Comparison of ENCODE assay signal across 8 cellular contexts in the genomic region with DNA sequence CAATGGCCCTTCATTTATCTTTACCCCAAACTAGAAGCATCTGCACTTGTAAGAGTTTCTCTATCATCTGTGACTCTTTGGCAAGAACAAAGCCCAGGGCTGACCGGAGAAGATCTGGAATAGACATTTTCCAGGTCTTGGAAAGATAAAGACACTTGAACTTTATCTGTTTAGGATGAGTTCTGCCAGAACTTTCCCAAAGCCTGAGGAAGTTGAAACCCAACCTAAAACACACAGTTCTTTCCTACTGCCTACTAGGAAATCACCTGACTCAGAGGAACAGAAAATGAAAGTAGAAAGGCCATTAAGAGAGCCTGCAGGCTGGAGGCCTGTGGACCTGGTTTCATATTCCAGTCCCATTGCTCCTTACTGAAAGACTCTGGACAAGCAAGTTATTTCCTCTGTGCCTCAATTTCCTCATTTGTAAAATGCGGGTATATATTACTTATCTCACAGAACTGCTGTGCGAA. TPM values are rescaled to one million over a fixed set of nuclear protein-coding genes. Genes with fewer than 3 reads are reported as not detected.
A peak's percentile ranks its signal among the peaks of the same experiment; 100 is the strongest.
DNase-seq lines count a peak whose midpoint lies in the region; ATAC-seq, FAIRE-seq and TF ChIP-seq lines count a peak whose summit lies in the region.

No MANE protein-coding gene starts in this region.

- peak; percentile 17 to 79 (median 42) for DNase-seq in CD4-positive, CD25-positive, alpha-beta regulatory T cell
- DNase-seq in brain microvascular endothelial cell (peak; percentile 20), HK-2 (ENCODE audit: unreplicated experiment) (no peak)
- DNase-seq in stimulated activated naive B cell treated with anti-CD40 and anti-IgM and Interleukin-4, amounts not matched to agents 10 μg/mL and 1 μg/mL and 100 μg/mL, for 72 hours, result no peak

- no peaks in the 10 kb centered on the region for H3K9me2 ChIP-seq in OCI-LY1 (ENCODE audit: low read depth, low read length)

- H4K20me1 ChIP-seq in OCI-LY1 (ENCODE audit: insufficient read depth, low read length), result no peaks in the 10 kb centered on the region

- peak overlapping the region; percentile 96 to 98 (median 96) for H3K4me3 Mint-ChIP-seq in CD4-positive, CD25-positive, alpha-beta regulatory T cell
- H3K4me3 Mint-ChIP-seq in stimulated activated naive B cell treated with anti-CD40 and anti-IgM and Interleukin-4, amounts not matched to agents 10 μg/mL and 1 μg/mL and 100 μg/mL, for 72 hours, result peak overlapping the region; percentile 91 to 100

- peaks cover 11% of the 10 kb centered on the region for H3K36me3 ChIP-seq in CD4-positive, CD25-positive, alpha-beta regulatory T cell (ENCODE audit: control insufficient read depth, insufficient read depth, low read length)
- H3K36me3 ChIP-seq in OCI-LY1 (ENCODE audit: insufficient read depth, low read length), result no peaks in the 10 kb centered on the region
- no peaks in the 10 kb centered on the region for H3K36me3 ChIP-seq in brain microvascular endothelial cell (replicated peaks)

- no peaks in the 10 kb centered on the region for H3K79me2 ChIP-seq in OCI-LY1 (ENCODE audit: insufficient read depth, low read length)

- peak overlapping the region; percentile 86 for H3K27ac ChIP-seq in CD4-positive, CD25-positive, alpha-beta regulatory T cell (ENCODE audit: insufficient read depth, low read length, poor library complexity, severe bottlenecking)
- H3K27ac ChIP-seq in OCI-LY1 (ENCODE audit: low read depth, low read length, poor library complexity, severe bottlenecking) (peak overlapping the region; percentile 56), brain microvascular endothelial cell (no peak overlapping the region)

- H3F3A ChIP-seq in OCI-LY1 (ENCODE audit: insufficient read depth, low read length), result no peaks in the 10 kb centered on the region

- peak overlapping the region; percentile 96 for H3K4me2 ChIP-seq in OCI-LY1 (ENCODE audit: low read length)

- H3K4me1 ChIP-seq in CD4-positive, CD25-positive, alpha-beta regulatory T cell (ENCODE audit: control insufficient read depth, insufficient read depth, low read length, poor library complexity, severe bottlenecking), result peaks cover 47% of the 10 kb centered on the region
- H3K4me1 ChIP-seq in OCI-LY1 (ENCODE audit: insufficient read depth, low read length, severe bottlenecking), result peaks cover 16% of the 10 kb centered on the region

- ATAC-seq in CD4-positive, CD25-positive, alpha-beta regulatory T cell (ENCODE audit: low read depth in 2 of 2), result peak; percentile 33 to 41
- ATAC-seq in GM18907 (IDR thresholded peaks at IDR 0.05; ENCODE audit: unreplicated experiment), result peak; percentile 73
- ATAC-seq in HG03066 (IDR thresholded peaks at IDR 0.05; ENCODE audit: low read depth, unreplicated experiment), result peak; percentile 55
- peak; percentile 44 to 47 for ATAC-seq in stimulated activated naive B cell treated with anti-CD40 and anti-IgM and Interleukin-4, amounts not matched to agents 10 μg/mL and 1 μg/mL and 100 μg/mL, for 72 hours (replicated peaks)

- peaks cover 16% of the 10 kb centered on the region for H3K36me3 Mint-ChIP-seq in CD4-positive, CD25-positive, alpha-beta regulatory T cell
- peaks cover 9 to 16% of the 10 kb centered on the region in 2 donors for H3K36me3 Mint-ChIP-seq in stimulated activated naive B cell treated with anti-CD40 and anti-IgM and Interleukin-4, amounts not matched to agents 10 μg/mL and 1 μg/mL and 100 μg/mL, for 72 hours

- H3K9ac ChIP-seq in OCI-LY1 (ENCODE audit: low read length), result peak overlapping the region; percentile 96

- H3K4me3 ChIP-seq in CD4-positive, CD25-positive, alpha-beta regulatory T cell (ENCODE audit: low read depth, low read length), result peak overlapping the region; percentile 98
- H3K4me3 ChIP-seq in OCI-LY1 (ENCODE audit: low read depth, low read length, poor library complexity, severe bottlenecking) (peak overlapping the region; percentile 99), brain microvascular endothelial cell (ENCODE audit: low read depth, low read length) (no peak overlapping the region)

- peak overlapping the region; percentile 96 to 98 (median 97) for H3K27ac Mint-ChIP-seq in CD4-positive, CD25-positive, alpha-beta regulatory T cell
- H3K27ac Mint-ChIP-seq in stimulated activated naive B cell treated with anti-CD40 and anti-IgM and Interleukin-4, amounts not matched to agents 10 μg/mL and 1 μg/mL and 100 μg/mL, for 72 hours, result peak overlapping the region; percentile 96

- no peak for TF ChIP-seq CTCF in OCI-LY1 (IDR thresholded peaks at IDR 0.05; ENCODE audit: low read length)
- no peak for TF ChIP-seq CTCF in brain microvascular endothelial cell (IDR thresholded peaks at IDR 0.05; ENCODE audit: low read depth, low read length, missing control alignments)

- H3K27me3 Mint-ChIP-seq in CD4-positive, CD25-positive, alpha-beta regulatory T cell, result no peaks in the 10 kb centered on the region
- H3K27me3 Mint-ChIP-seq in stimulated activated naive B cell treated with anti-CD40 and anti-IgM and Interleukin-4, amounts not matched to agents 10 μg/mL and 1 μg/mL and 100 μg/mL, for 72 hours, result no peaks in the 10 kb centered on the region

- no peaks in the 10 kb centered on the region for H3K9me3 ChIP-seq in CD4-positive, CD25-positive, alpha-beta regulatory T cell (ENCODE audit: control insufficient read depth in 2 of 2, low read length in 2 of 2)
- H3K9me3 ChIP-seq in OCI-LY1 (ENCODE audit: low read length), result no peaks in the 10 kb centered on the region

- peak; percentile 47 for FAIRE-seq in islet of Langerhans (lab: Jason Lieb, UNC)

- H2AFZ ChIP-seq in OCI-LY1 (ENCODE audit: low read length), result no peak overlapping the region

- H3K27me3 ChIP-seq in CD4-positive, CD25-positive, alpha-beta regulatory T cell (ENCODE audit: control insufficient read depth, insufficient read depth, low read length), result no peaks in the 10 kb centered on the region
- H3K27me3 ChIP-seq in OCI-LY1 (ENCODE audit: insufficient read depth, low read length) (no peaks in the 10 kb centered on the region), brain microvascular endothelial cell (replicated peaks) (no peaks in the 10 kb centered on the region)

- peaks cover 11 to 70% (median 49%) of the 10 kb centered on the region in 4 donors for H3K4me1 Mint-ChIP-seq in CD4-positive, CD25-positive, alpha-beta regulatory T cell
- peaks cover 26 to 67% of the 10 kb centered on the region in 2 donors for H3K4me1 Mint-ChIP-seq in stimulated activated naive B cell treated with anti-CD40 and anti-IgM and Interleukin-4, amounts not matched to agents 10 μg/mL and 1 μg/mL and 100 μg/mL, for 72 hours

- H3K9me3 Mint-ChIP-seq in CD4-positive, CD25-positive, alpha-beta regulatory T cell, result peaks cover 0 to 1% (median 0%) of the 10 kb centered on the region in 7 donors
- no peaks in the 10 kb centered on the region for H3K9me3 Mint-ChIP-seq in stimulated activated naive B cell treated with anti-CD40 and anti-IgM and Interleukin-4, amounts not matched to agents 10 μg/mL and 1 μg/mL and 100 μg/mL, for 72 hours

- in situ Hi-C loops in brain microvascular endothelial cell (cut with HindIII; ENCODE audit: low pct_ligation_motif_present, low sequenced_read_pairs), result loop anchor here (10.0 kb wide), 1 partner anchor 79 kb away; a partner anchor contains a TSS

RNA-seq across cellular contexts. Expression of a gene that starts 1.4 kb away (rescaled TPM):
- total RNA-seq in CD4-positive, CD25-positive, alpha-beta regulatory T cell, result 103 TPM
- polyA plus RNA-seq in CD4-positive, CD25-positive, alpha-beta regulatory T cell, result 100 to 1,000 TPM; 277 to 406 (median 320) TPM

RNA-seq across cellular contexts. Expression of a gene that starts 28.7 kb away (rescaled TPM):
- not detected for total RNA-seq in CD4-positive, CD25-positive, alpha-beta regulatory T cell
- polyA plus RNA-seq in CD4-positive, CD25-positive, alpha-beta regulatory T cell, result under 1 TPM in 2 of 4 donors, not detected in 2; 0.21 to 0.36 TPM

RNA-seq across cellular contexts. Expression of a gene that starts 31.4 kb away (rescaled TPM):
- 1.1 TPM for total RNA-seq in CD4-positive, CD25-positive, alpha-beta regulatory T cell
- polyA plus RNA-seq in CD4-positive, CD25-positive, alpha-beta regulatory T cell, result not detected

RNA-seq across cellular contexts. Expression of a gene that starts 35.5 kb away (rescaled TPM):
- total RNA-seq in CD4-positive, CD25-positive, alpha-beta regulatory T cell, result 21.2 TPM
- 10 to 100 TPM; 52.1 to 84.7 (median 65.7) TPM for polyA plus RNA-seq in CD4-positive, CD25-positive, alpha-beta regulatory T cell

RNA-seq across cellular contexts. Expression of a gene that starts 50.6 kb away (rescaled TPM):
- 12.8 TPM for total RNA-seq in CD4-positive, CD25-positive, alpha-beta regulatory T cell
- polyA plus RNA-seq in CD4-positive, CD25-positive, alpha-beta regulatory T cell, result 10 to 100 TPM; 22.9 to 29.9 (median 26.2) TPM

Comparison
In these comparisons a context has a peak if more than half of its experiments do, and no peak if none do; other contexts are left out.
1. DNase-seq: peak in CD4-positive, CD25-positive, alpha-beta regulatory T cell (3 of 3) and brain microvascular endothelial cell (single experiment); none in stimulated activated naive B cell treated with anti-CD40 and anti-IgM and Interleukin-4, amounts not matched to agents 10 μg/mL and 1 μg/mL and 100 μg/mL, for 72 hours (single experiment) and HK-2 (single experiment).
2. Peak in every context shown above with its lines, with median percentiles within 50 percentile points of each other: ATAC-seq.